Comparison of ENCODE assay signal across 11 cellular contexts in the genomic region with DNA sequence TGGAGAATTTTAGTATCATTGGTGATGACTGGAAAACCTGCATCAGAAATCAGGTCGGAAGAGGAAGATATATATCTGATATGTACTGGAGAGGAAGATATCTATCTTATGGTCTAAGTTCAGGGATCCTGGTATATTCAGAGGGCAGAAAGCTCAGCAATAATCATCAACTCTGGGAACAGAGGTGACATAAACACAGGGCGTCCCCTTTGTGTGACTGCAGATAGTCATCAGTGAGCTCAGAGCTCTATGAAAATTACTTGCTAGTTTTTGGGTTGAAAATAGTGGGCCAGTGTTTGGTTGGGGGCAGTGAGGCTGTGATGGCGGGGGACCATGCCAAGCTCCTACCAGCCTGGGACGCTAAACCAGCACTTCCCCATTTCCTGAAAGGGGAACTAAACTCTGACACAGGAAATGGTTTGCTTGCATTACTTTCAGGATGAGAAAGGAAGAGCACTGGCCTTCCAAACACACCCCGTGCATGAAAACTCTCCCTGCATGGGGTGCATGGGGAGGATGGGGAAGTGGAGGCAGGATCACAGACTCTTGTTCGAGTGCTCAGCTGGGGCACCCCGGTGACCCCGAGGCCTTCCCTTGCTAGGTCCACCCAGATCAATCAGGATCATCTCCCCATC. TPM values are rescaled to one million over a fixed set of nuclear protein-coding genes. Genes with fewer than 3 reads are reported as not detected.
DNase-seq lines count a peak whose midpoint lies in the region; ATAC-seq lines count a peak whose summit lies in the region.
"Had no signal": no experiment of that assay in that cellular context is flagged by ENCODE, and none has a peak within 500 bp of the region (broad histone marks: within the 10 kb centered on the region; RNA-seq: fewer than 3 reads in every experiment).

No MANE protein-coding gene starts in this region.

- H3K36me3 Mint-ChIP-seq in CD4-positive, alpha-beta memory T cell: peaks cover 24 to 51% of the 10 kb centered on the region in 2 donors
- H3K36me3 Mint-ChIP-seq in T-helper 17 cell (ENCODE audit: low read depth): peaks cover 7% of the 10 kb centered on the region

- peak overlapping the region; percentile 32 for H3K27ac ChIP-seq in CD4-positive, alpha-beta memory T cell (ENCODE audit: low read depth, low read length)
- H3K27ac ChIP-seq: esophagus muscularis mucosa, tibial artery had no signal

- no peak overlapping the region for H3K4me3 ChIP-seq in CD4-positive, alpha-beta memory T cell (ENCODE audit: low read length in 2 of 2)
- H3K4me3 ChIP-seq: esophagus muscularis mucosa, tibial artery had no signal

- peaks cover 26% of the 10 kb centered on the region for H3K4me1 ChIP-seq in CD4-positive, alpha-beta memory T cell (ENCODE audit: insufficient read depth, low read length)

- peaks cover 6% of the 10 kb centered on the region for H3K36me3 ChIP-seq in CD4-positive, alpha-beta memory T cell (ENCODE audit: insufficient read depth, low read length)
- H3K36me3 ChIP-seq: tibial artery had no signal

- H3K9me3 ChIP-seq in CD4-positive, alpha-beta memory T cell (ENCODE audit: control insufficient read depth in 1 of 2, low read length in 2 of 2): peaks cover under 1 to 4% of the 10 kb centered on the region in 2 donors
- peaks cover 5% of the 10 kb centered on the region for H3K9me3 ChIP-seq in T-helper 17 cell (ENCODE audit: control insufficient read depth, low read length, poor library complexity, severe bottlenecking)

- peaks cover 37 to 60% (median 48%) of the 10 kb centered on the region in 4 donors for H3K4me1 Mint-ChIP-seq in CD4-positive, alpha-beta memory T cell
- H3K4me1 Mint-ChIP-seq in T-helper 17 cell: peaks cover 30% of the 10 kb centered on the region

- POLR2A ChIA-PET in CD4-positive, alpha-beta memory T cell (lab: Charles Lee; ENCODE audit: partially characterized antibody): interaction anchor here (1.1 to 2.5 kb wide), 13 partner anchors 11 to 42 kb away, joined by 3 to 20 read pairs (median 7); partner anchors contain the start of genes CYLD and SNX20

- H3K9me3 Mint-ChIP-seq in CD4-positive, alpha-beta memory T cell: peaks cover 0 to 15% (median 13%) of the 10 kb centered on the region in 8 donors

- H3K27me3 ChIP-seq in CD4-positive, alpha-beta memory T cell (ENCODE audit: insufficient read depth, low read length): no peaks in the 10 kb centered on the region
- H3K27me3 ChIP-seq: esophagus muscularis mucosa, tibial artery had no signal

- H3K27me3 Mint-ChIP-seq in CD4-positive, alpha-beta memory T cell: no peaks in the 10 kb centered on the region
- H3K27me3 Mint-ChIP-seq in T-helper 17 cell: no peaks in the 10 kb centered on the region

- intact Hi-C loops in CD4-positive, alpha-beta memory T cell (cut with micrococcal nuclease): no loop called here
- intact Hi-C loops in left colon (cut with DNase I, micrococcal nuclease) (no loop called here), posterior cingulate gyrus (cut with DNase I) (no loop called here)

- peak overlapping the region in 7 of 8 donors; percentile 35 to 66 (median 57) for H3K4me3 Mint-ChIP-seq in CD4-positive, alpha-beta memory T cell
- peak overlapping the region; percentile 60 for H3K4me3 Mint-ChIP-seq in T-helper 17 cell

- ATAC-seq in GM21576 (IDR thresholded peaks at IDR 0.05; ENCODE audit: unreplicated experiment) (peak; percentile 48), T-helper 17 cell (peak; percentile 47), left colon (peak; percentile 8), HG03045 (IDR thresholded peaks at IDR 0.05; ENCODE audit: unreplicated experiment) (no peak)

- peak overlapping the region; percentile 71 to 92 (median 86) for H3K27ac Mint-ChIP-seq in CD4-positive, alpha-beta memory T cell
- H3K27ac Mint-ChIP-seq in T-helper 17 cell: peak overlapping the region; percentile 96

- CTCF ChIA-PET in CD4-positive, alpha-beta memory T cell (lab: Charles Lee; ENCODE audit: partially characterized antibody): interaction anchor here (0.7 to 2.5 kb wide), 10 partner anchors 12 to 444 kb away, joined by 3 to 10 read pairs (median 4); no protein-coding TSS in a partner anchor

- no peak for DNase-seq in CD4-positive, alpha-beta memory T cell
- DNase-seq in T-helper 17 cell (no peak), left colon (no peak), posterior cingulate gyrus (no peak), D341Med (ENCODE audit: low spot score) (no peak)
- no peak for DNase-seq in NK-92 treated with Interleukin-12 subunit alpha and Interleukin-12 subunit beta, amount 100 ng/mL, for 24 hours (lab: John Stamatoyannopoulos, UW)
- DNase-seq: NCI-H1092 treated with DMSO at 0.1 percent for 48 hours, tibial artery had no signal

RNA-seq across cellular contexts. Expression of gene NOD2, which starts 15.8 kb away (rescaled TPM):
- 10 to 100 TPM in 1 of 2 experiments, 1 to 10 TPM in 1; 9.8 to 10.9 TPM for total RNA-seq in CD4-positive, alpha-beta memory T cell
- polyA plus RNA-seq in CD4-positive, alpha-beta memory T cell: 1 to 10 TPM; 2.2 to 3.7 TPM
- 10 to 100 TPM in 1 of 2 donors, 1 to 10 TPM in 1; 9.4 to 16.6 TPM for total RNA-seq in T-helper 17 cell
- under 1 TPM; 0.61 to 0.98 TPM for total RNA-seq in left colon

RNA-seq across cellular contexts. Expression of gene SNX20, which starts 28.1 kb away (rescaled TPM):
- total RNA-seq in CD4-positive, alpha-beta memory T cell: 10 to 100 TPM; 88.9 to 90.1 TPM
- polyA plus RNA-seq in CD4-positive, alpha-beta memory T cell: 100 to 1,000 TPM in 1 of 2 donors, 10 to 100 TPM in 1; 62.5 to 106 TPM
- total RNA-seq in T-helper 17 cell (10 to 100 TPM; 44.0 to 58.9 TPM), left colon (1 to 10 TPM in 1 of 2 donors, under 1 TPM in 1; 0.52 to 2.6 TPM)

RNA-seq across cellular contexts. Expression of gene CYLD, which starts 32.7 kb away (rescaled TPM):
- total RNA-seq in CD4-positive, alpha-beta memory T cell: 100 to 1,000 TPM; 294 to 299 TPM
- polyA plus RNA-seq in CD4-positive, alpha-beta memory T cell: 100 to 1,000 TPM; 206 to 255 TPM
- total RNA-seq in T-helper 17 cell (100 to 1,000 TPM; 411 to 412 TPM), left colon (10 to 100 TPM; 21.5 to 36.3 TPM)

Comparison
In these comparisons a context has a peak if more than half of its experiments do, and no peak if none do; other contexts are left out.
1. RNA of gene NOD2, which starts 15.8 kb away (total RNA-seq): 9.4 to 16.6 TPM in T-helper 17 cell and 9.8 to 10.9 TPM in CD4-positive, alpha-beta memory T cell; 0.61 to 0.98 TPM in left colon; every median in the first group is over 4 times any median in the second.
2. RNA of gene SNX20, which starts 28.1 kb away (total RNA-seq): 88.9 to 90.1 TPM in CD4-positive, alpha-beta memory T cell and 44.0 to 58.9 TPM in T-helper 17 cell; 0.52 to 2.6 TPM in left colon; every median in the first group is over 10 times any median in the second.
3. RNA of gene CYLD, which starts 32.7 kb away (total RNA-seq): 411 to 412 TPM in T-helper 17 cell and 294 to 299 TPM in CD4-positive, alpha-beta memory T cell; 21.5 to 36.3 TPM in left colon; every median in the first group is over 4 times any median in the second.